ENCODE assay signal across 20 cellular contexts in genomic region chr5:63456279-63456678, GRCh38.
DNase-seq lines count a peak whose midpoint lies in the region; TF ChIP-seq lines count a peak whose summit lies in the region.
"Had no signal": no experiment of that assay in that cellular context is flagged by ENCODE, and none has a peak within 500 bp of the region (broad histone marks: within the 10 kb centered on the region; RNA-seq: fewer than 3 reads in every experiment).

No MANE protein-coding gene starts in this region.

- no peaks in the 10 kb centered on the region for H3K27me3 ChIP-seq in brain microvascular endothelial cell (replicated peaks)
- H3K27me3 ChIP-seq: BLaER1 had no signal

- H3K27me3 Mint-ChIP-seq in osteocyte (ENCODE audit: unreplicated experiment), result no peaks in the 10 kb centered on the region
- H3K27me3 Mint-ChIP-seq: CD4-positive, alpha-beta memory T cell had no signal

- no peak overlapping the region for H3K27ac Mint-ChIP-seq in osteocyte (ENCODE audit: unreplicated experiment)
- H3K27ac Mint-ChIP-seq: CD4-positive, alpha-beta memory T cell; H9 had no signal

- H3K36me3 Mint-ChIP-seq in osteocyte (ENCODE audit: unreplicated experiment), result no peaks in the 10 kb centered on the region
- H3K36me3 Mint-ChIP-seq: CD4-positive, alpha-beta memory T cell had no signal

- peaks cover 10% of the 10 kb centered on the region for H3K9me3 Mint-ChIP-seq in osteocyte (ENCODE audit: unreplicated experiment)
- H3K9me3 Mint-ChIP-seq: H9 had no signal

- H3K27ac ChIP-seq in brain microvascular endothelial cell, result no peak overlapping the region
- H3K27ac ChIP-seq: A549, BLaER1, HL-60, PC-9, RWPE1 had no signal

- H3K4me1 Mint-ChIP-seq in osteocyte (ENCODE audit: unreplicated experiment), result no peaks in the 10 kb centered on the region
- H3K4me1 Mint-ChIP-seq: CD4-positive, alpha-beta memory T cell; H9 had no signal

- in situ Hi-C loops in ACHN (cut with HindIII; ENCODE audit: low pct_ligation_motif_present, low pct_unique_long_range_greater_than_20kb, low sequenced_read_pairs), result no loop called here
- in situ Hi-C loops in brain microvascular endothelial cell (cut with HindIII; ENCODE audit: low pct_ligation_motif_present, low sequenced_read_pairs), result no loop called here

- DNase-seq in ACHN, result peak; percentile 4
- DNase-seq in M059J (ENCODE audit: low read depth), result peak; percentile 9
- DNase-seq in brain microvascular endothelial cell, result peak; percentile 7
- peak; percentile 18 for DNase-seq in iris pigment epithelial cell (ENCODE audit: low read depth)
- DNase-seq in activated CD4-positive, CD25-positive, alpha-beta regulatory T cell (lab: John Stamatoyannopoulos, UW), result no peak
- no peak for DNase-seq in osteocyte (ENCODE audit: extremely low spot score, unreplicated experiment)
- no peak for DNase-seq in NCI-H187 treated with DMSO at 0.1 percent for 48 hours (lab: John Stamatoyannopoulos, UW)
- DNase-seq in HT-29 (ENCODE audit: low spot score), result no peak
- DNase-seq: Calu3; CD4-positive, alpha-beta memory T cell; H9; NCI-H1105; NCI-H1694; NCI-H2227 treated with DMSO at 0.1 percent for 48 hours; NCI-H510A treated with DMSO at 0.1 percent for 48 hours; PC-9 had no signal

- H3K4me3 ChIP-seq in brain microvascular endothelial cell (ENCODE audit: low read depth, low read length), result no peak overlapping the region
- H3K4me3 ChIP-seq: A549, BLaER1, PC-9 had no signal

- no peak overlapping the region for H3K4me3 Mint-ChIP-seq in osteocyte (ENCODE audit: unreplicated experiment)
- H3K4me3 Mint-ChIP-seq: CD4-positive, alpha-beta memory T cell; H9 had no signal

- TF ChIP-seq CTCF in brain microvascular endothelial cell (IDR thresholded peaks at IDR 0.05; ENCODE audit: low read depth, low read length, missing control alignments) (no peak), osteocyte (IDR thresholded peaks at IDR 0.05) (no peak)

- H3K36me3 ChIP-seq in brain microvascular endothelial cell (replicated peaks), result no peaks in the 10 kb centered on the region
- H3K36me3 ChIP-seq: BLaER1 had no signal

Comparison
In these comparisons a context has a peak if more than half of its experiments do, and no peak if none do; other contexts are left out.
1. DNase-seq: peak in ACHN (single experiment), M059J (single experiment), brain microvascular endothelial cell (single experiment) and iris pigment epithelial cell (single experiment); none in activated CD4-positive, CD25-positive, alpha-beta regulatory T cell (0 of 4), osteocyte (single experiment), NCI-H187 treated with DMSO at 0.1 percent for 48 hours (single experiment) and HT-29 (single experiment).